ENCODE assay signal across 10 cellular contexts in genomic region chr15:52652286-52652685, GRCh38. TPM values are rescaled to one million over a fixed set of nuclear protein-coding genes. Genes with fewer than 3 reads are reported as not detected.
DNase-seq lines count a peak whose midpoint lies in the region; ATAC-seq and TF ChIP-seq lines count a peak whose summit lies in the region.
"Had no signal": no experiment of that assay in that cellular context is flagged by ENCODE, and none has a peak within 500 bp of the region (broad histone marks: within the 10 kb centered on the region; RNA-seq: fewer than 3 reads in every experiment).

No MANE protein-coding gene starts in this region.

- H3K36me3 ChIP-seq in HCT116 (ENCODE audit: control insufficient read depth in 1 of 2, insufficient read depth in 2 of 2, low read length in 2 of 2), result no peaks in the 10 kb centered on the region
- peaks cover 0 to 22% (median 0%) of the 10 kb centered on the region in 3 donors for H3K36me3 ChIP-seq in Peyer's patch
- H3K36me3 ChIP-seq in esophagus squamous epithelium, result peaks cover 0 to 35% (median 0%) of the 10 kb centered on the region in 3 donors
- no peaks in the 10 kb centered on the region for H3K36me3 ChIP-seq in skeletal muscle satellite cell (ENCODE audit: insufficient read depth, low read length)

- BruUV-seq in HCT116 (replicated peaks; lab: Mats Ljungman, UMichigan), result no TSS peak

- H3K27ac ChIP-seq in HCT116 (ENCODE audit: low read depth, low read length) (no peak overlapping the region), Peyer's patch (peak overlapping the region; percentile 4 to 64 (median 36)), esophagus squamous epithelium (peak overlapping the region; percentile 25 to 83 (median 74))

- H3K4me3 ChIP-seq in HCT116 (replicated peaks in 1 of 2; ENCODE audit: low read depth in 1 of 2, low read length in 2 of 2), result peak overlapping the region in 1 of 2 experiments; percentile 52; a peak in 2 of 4 replicates
- H3K4me3 ChIP-seq in Peyer's patch, result no peak overlapping the region
- peak overlapping the region in 2 of 4 donors; percentile 19 to 43 for H3K4me3 ChIP-seq in esophagus squamous epithelium
- H3K4me3 ChIP-seq in skeletal muscle satellite cell (ENCODE audit: low read length), result peak overlapping the region; percentile 65
- H3K4me3 ChIP-seq: mucosa of descending colon had no signal

- TF ChIP-seq POLR2A in HCT116 (IDR thresholded peaks at IDR 0.05; ENCODE audit: borderline replicate concordance, extremely low read depth, insufficient read depth, insufficient read length), result no peak
- no peak for TF ChIP-seq POLR2A in Peyer's patch (IDR thresholded peaks at IDR 0.05)
- TF ChIP-seq POLR2A in esophagus squamous epithelium (IDR thresholded peaks at IDR 0.05), result no peak

- peak overlapping the region; percentile 71 for H3K4me2 ChIP-seq in HCT116 (ENCODE audit: low read length)
- peak overlapping the region; percentile 87 for H3K4me2 ChIP-seq in skeletal muscle satellite cell (ENCODE audit: low read length)

- H2AFZ ChIP-seq in HCT116 (ENCODE audit: low read depth, low read length, poor library complexity, severe bottlenecking), result peak overlapping the region; percentile 74

- H3K9me3 ChIP-seq in HCT116 (ENCODE audit: control insufficient read depth in 1 of 2, insufficient read depth in 1 of 2, low read depth in 1 of 2, low read length in 2 of 2) (no peaks in the 10 kb centered on the region), Peyer's patch (no peaks in the 10 kb centered on the region), esophagus squamous epithelium (no peaks in the 10 kb centered on the region), skeletal muscle satellite cell (replicated peaks; ENCODE audit: low read length) (no peaks in the 10 kb centered on the region)
- H3K9me3 ChIP-seq: mucosa of descending colon had no signal

- H3K9ac ChIP-seq in HCT116 (ENCODE audit: low read length) (0 out of 2 replicates have a peak overlapping the region, but pooled peaks have one; percentile 42), skeletal muscle satellite cell (ENCODE audit: low read depth, low read length) (peak overlapping the region; percentile 71)

- no peak overlapping the region for H3K4me3 Mint-ChIP-seq in activated naive CD4-positive, alpha-beta T cell treated with anti-CD3 and anti-CD28 coated beads for 36 hours

- H3K27me3 Mint-ChIP-seq in activated naive CD4-positive, alpha-beta T cell treated with anti-CD3 and anti-CD28 coated beads for 36 hours (ENCODE audit: low read depth), result no peaks in the 10 kb centered on the region

- RAD21 ChIA-PET in HCT116 (lab: Charles Lee; ENCODE audit: low non-redundant PET in 1 of 2, low total read pairs in 2 of 2, uncharacterized antibody in 2 of 2, unreplicated experiment in 2 of 2), result no interaction called here

- peaks cover 2% of the 10 kb centered on the region for H3K4me1 Mint-ChIP-seq in activated naive CD4-positive, alpha-beta T cell treated with anti-CD3 and anti-CD28 coated beads for 36 hours (ENCODE audit: low read depth)

- ATAC-seq in HCT116, result 0 out of 2 replicates have a peak, but pooled peaks have one; percentile 18

- no peak for TF ChIP-seq RAD21 in HCT116 (IDR thresholded peaks at IDR 0.05; ENCODE audit: low read depth)

- CTCF ChIA-PET in HCT116 (lab: Charles Lee), result no interaction called here
- CTCF ChIA-PET in activated naive CD4-positive, alpha-beta T cell treated with anti-CD3 and anti-CD28 coated beads for 36 hours (lab: Charles Lee), result interaction anchor here (0.7 to 1.3 kb wide), 2 partner anchors 22 to 26 kb away, joined by 3 to 5 read pairs; no protein-coding TSS in a partner anchor

- POLR2A ChIA-PET in HCT116 (lab: Charles Lee), result no interaction called here

- intact Hi-C loops in HCT116 (cut with micrococcal nuclease), result no loop called here
- intact Hi-C loops in esophagus squamous epithelium (cut with DNase I), result no loop called here
- intact Hi-C loops in activated naive CD4-positive, alpha-beta T cell treated with anti-CD3 and anti-CD28 coated beads for 36 hours (cut with micrococcal nuclease), result no loop called here

- 11 to 23% methylated on average over 1 of the region's 1 CpG for WGBS in esophagus squamous epithelium, 2 donors

- no peaks in the 10 kb centered on the region for H3K79me2 ChIP-seq in HCT116 (ENCODE audit: insufficient read depth, low read length)

- DNase-seq in HCT116 (ENCODE audit: low read depth, low spot score), result no peak
- no peak for DNase-seq in Peyer's patch
- DNase-seq in esophagus squamous epithelium (lab: John Stamatoyannopoulos, UW), result no peak
- no peak for DNase-seq in inferior parietal cortex (ENCODE audit: extremely low spot score)
- no peak for DNase-seq in NCI-H1694 (lab: John Stamatoyannopoulos, UW)
- no peak for DNase-seq in activated naive CD4-positive, alpha-beta T cell treated with anti-CD3 and anti-CD28 coated beads for 36 hours
- no peak for DNase-seq in putamen (ENCODE audit: low spot score)
- DNase-seq: effector CD8-positive, alpha-beta T cell had no signal

- peaks cover 0 to 8% of the 10 kb centered on the region in 2 experiments; a peak in 1 of 4 replicates for H3K4me1 ChIP-seq in HCT116 (ENCODE audit: control insufficient read depth in 1 of 2, insufficient read depth in 2 of 2, low read length in 2 of 2)
- peaks cover 0 to 31% (median 6%) of the 10 kb centered on the region in 4 donors for H3K4me1 ChIP-seq in Peyer's patch
- H3K4me1 ChIP-seq in esophagus squamous epithelium, result peaks cover 5 to 59% (median 26%) of the 10 kb centered on the region in 3 donors
- H3K4me1 ChIP-seq in skeletal muscle satellite cell (ENCODE audit: control insufficient read depth, insufficient read depth, low read length), result peaks cover 56% of the 10 kb centered on the region

- no peak overlapping the region for H3K27ac Mint-ChIP-seq in activated naive CD4-positive, alpha-beta T cell treated with anti-CD3 and anti-CD28 coated beads for 36 hours

- no peaks in the 10 kb centered on the region for H3K9me2 ChIP-seq in HCT116 (ENCODE audit: insufficient read depth)

- H3K9me3 Mint-ChIP-seq in activated naive CD4-positive, alpha-beta T cell treated with anti-CD3 and anti-CD28 coated beads for 36 hours, result no peaks in the 10 kb centered on the region

- no peaks in the 10 kb centered on the region for H3K36me3 Mint-ChIP-seq in activated naive CD4-positive, alpha-beta T cell treated with anti-CD3 and anti-CD28 coated beads for 36 hours (ENCODE audit: low read depth)

- no peaks in the 10 kb centered on the region for H4K20me1 ChIP-seq in HCT116 (ENCODE audit: insufficient read depth)

- H3K27me3 ChIP-seq in HCT116 (ENCODE audit: insufficient read depth, low read length) (no peaks in the 10 kb centered on the region), Peyer's patch (no peaks in the 10 kb centered on the region), esophagus squamous epithelium (no peaks in the 10 kb centered on the region), skeletal muscle satellite cell (ENCODE audit: control insufficient read depth, insufficient read depth, low read length) (no peaks in the 10 kb centered on the region)

- TF ChIP-seq CTCF in HCT116 (IDR thresholded peaks at IDR 0.05 in 2 of 3, conservative IDR thresholded peaks at IDR 0.05 in 1 of 3; ENCODE audit: borderline replicate concordance in 1 of 3, insufficient read depth in 1 of 3, low read depth in 2 of 3, low read length in 2 of 3) (no peak), Peyer's patch (IDR thresholded peaks at IDR 0.05) (no peak), esophagus squamous epithelium (IDR thresholded peaks at IDR 0.05) (no peak)

TF ChIP-seq in HCT116, 20 proteins besides CTCF, POLR2A, EP300 and RAD21 (continues in another document):
- no peak for TF ChIP-seq EGR1 (IDR thresholded peaks at IDR 0.05; ENCODE audit: low read depth)
- TF ChIP-seq ZNF274 (IDR thresholded peaks at IDR 0.05; ENCODE audit: low read depth, low read length), result no peak
- TF ChIP-seq REST (IDR thresholded peaks at IDR 0.05; ENCODE audit: low read depth), result no peak
- TF ChIP-seq CEBPB (IDR thresholded peaks at IDR 0.05; ENCODE audit: low read depth), result no peak
- TF ChIP-seq ATF3 (IDR thresholded peaks at IDR 0.05), result no peak
- TF ChIP-seq ZFX (IDR thresholded peaks at IDR 0.05), result no peak
- no peak for TF ChIP-seq POLR2AphosphoS5 (IDR thresholded peaks at IDR 0.05; ENCODE audit: low read depth, low read length)
- no peak for TF ChIP-seq SRF (IDR thresholded peaks at IDR 0.05; ENCODE audit: low read depth)
- TF ChIP-seq FOSL1 (IDR thresholded peaks at IDR 0.05; ENCODE audit: low read depth), result no peak

RNA-seq across cellular contexts. Expression of gene ATOSA, which starts 26.9 kb away (rescaled TPM):
- 4.7 TPM for total RNA-seq in HCT116 (2021; ENCODE audit: unreplicated experiment)
- 3.2 and 3.3 TPM in 2 replicates for polyA plus RNA-seq in HCT116 (2012)
- total RNA-seq in Peyer's patch, result 100 to 1,000 TPM in 1 of 4 donors, 10 to 100 TPM in 3; 55.5 to 128 (median 69.4) TPM
- 10 to 100 TPM; 38.9 to 69.8 (median 44.5) TPM for total RNA-seq in esophagus squamous epithelium
- 15.5 and 18.0 TPM in 2 replicates for total RNA-seq in skeletal muscle satellite cell (2012; rRNA removed)
- 10 to 100 TPM; 19.4 to 21.7 TPM for total RNA-seq in activated naive CD4-positive, alpha-beta T cell treated with anti-CD3 and anti-CD28 coated beads for 36 hours
